In the genomic region with DNA sequence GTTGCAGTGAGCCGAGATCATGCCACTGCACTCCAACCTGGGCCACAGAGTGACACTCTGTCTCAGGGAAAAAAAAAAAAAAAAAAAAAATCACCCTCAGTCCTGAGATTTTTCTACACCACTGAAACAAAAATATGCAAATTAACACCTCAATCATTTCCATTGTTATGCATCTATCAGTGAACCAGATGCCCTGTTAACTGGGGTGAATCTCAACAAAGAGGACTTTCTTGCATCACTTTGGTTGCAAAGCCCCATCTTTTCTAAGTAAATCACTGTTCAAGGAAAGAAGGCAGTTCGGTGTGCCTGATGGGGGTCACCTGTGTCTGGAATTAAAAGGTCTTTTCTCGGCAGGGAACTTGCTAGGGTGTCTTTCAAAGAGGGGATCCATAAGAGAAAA, we compare ENCODE assay signal across 17 cellular contexts.
A peak's percentile ranks its signal among the peaks of the same experiment; 100 is the strongest.
DNase-seq lines count a peak whose midpoint lies in the region; ATAC-seq and TF ChIP-seq lines count a peak whose summit lies in the region.
"Had no signal": no experiment of that assay in that cellular context is flagged by ENCODE, and none has a peak within 500 bp of the region (broad histone marks: within the 10 kb centered on the region; RNA-seq: fewer than 3 reads in every experiment).

No MANE protein-coding gene starts in this region.

- H3K27me3 ChIP-seq in HUES48 (ENCODE audit: control insufficient read depth, insufficient read depth, low read length) (no peaks in the 10 kb centered on the region), iPS-20b (ENCODE audit: insufficient read depth, low read length) (no peaks in the 10 kb centered on the region), skeletal muscle tissue (ENCODE audit: control insufficient read depth in 3 of 3, insufficient read depth in 3 of 3, low read length in 3 of 3) (no peaks in the 10 kb centered on the region)

- no peaks in the 10 kb centered on the region for H3K36me3 Mint-ChIP-seq in WTC11
- no peaks in the 10 kb centered on the region for H3K36me3 Mint-ChIP-seq in activated T-cell treated with anti-CD3 and anti-CD28 coated beads, Interleukin-2, amount 50 U/mL, for 72 hours (ENCODE audit: insufficient read depth in 2 of 2)
- H3K36me3 Mint-ChIP-seq: CD14-positive monocyte; CD8-positive, alpha-beta T cell had no signal

- H3K9me3 ChIP-seq in HUES48 (ENCODE audit: control insufficient read depth, insufficient read depth, low read length): no peaks in the 10 kb centered on the region
- no peaks in the 10 kb centered on the region for H3K9me3 ChIP-seq in iPS-20b (ENCODE audit: insufficient read depth, low read depth, low read length)
- H3K9me3 ChIP-seq in skeletal muscle tissue (ENCODE audit: control insufficient read depth in 3 of 3, low read length in 3 of 3): no peaks in the 10 kb centered on the region

- H3K4me1 Mint-ChIP-seq in WTC11: peaks cover 66% of the 10 kb centered on the region
- no peaks in the 10 kb centered on the region for H3K4me1 Mint-ChIP-seq in activated T-cell treated with anti-CD3 and anti-CD28 coated beads, Interleukin-2, amount 50 U/mL, for 72 hours (ENCODE audit: low read depth)

- POLR2A ChIA-PET in WTC11 (lab: Charles Lee): interaction anchor here (0.7 kb wide), 1 partner anchor 14 kb away, joined by 10 read pairs; no protein-coding TSS in a partner anchor

- H3K4me1 ChIP-seq in HUES48 (ENCODE audit: control insufficient read depth, insufficient read depth, low read length): peaks cover 46% of the 10 kb centered on the region
- H3K4me1 ChIP-seq in iPS-20b (ENCODE audit: insufficient read depth, low read length): peaks cover 34% of the 10 kb centered on the region
- H3K4me1 ChIP-seq in skeletal muscle tissue (ENCODE audit: control insufficient read depth in 3 of 3, insufficient read depth in 3 of 3, low read length in 3 of 3): peaks cover 33 to 51% (median 39%) of the 10 kb centered on the region in 3 donors

- peak overlapping the region; percentile 30 for H3K9ac ChIP-seq in HUES48 (ENCODE audit: low read depth, low read length)
- no peak overlapping the region; the same call in 1 of the 2 replicates for H3K9ac ChIP-seq in iPS-20b (ENCODE audit: low read depth, low read length)
- no peak overlapping the region for H3K9ac ChIP-seq in skeletal muscle tissue (ENCODE audit: low read depth in 1 of 3, low read length in 3 of 3)

- CTCF ChIA-PET in WTC11 (lab: Charles Lee): interaction anchor here (1.0 kb wide), 1 partner anchor 30 kb away, joined by 3 read pairs; no protein-coding TSS in a partner anchor

- H3K27me3 Mint-ChIP-seq in WTC11 (ENCODE audit: low read depth): no peaks in the 10 kb centered on the region
- no peaks in the 10 kb centered on the region for H3K27me3 Mint-ChIP-seq in activated T-cell treated with anti-CD3 and anti-CD28 coated beads, Interleukin-2, amount 50 U/mL, for 72 hours (ENCODE audit: low read depth)

- peak; percentile 20; the same call in 1 of the 2 replicates for ATAC-seq in WTC11
- no peak for ATAC-seq in activated T-cell treated with anti-CD3 and anti-CD28 coated beads, Interleukin-2, amount 50 U/mL, for 72 hours (replicated peaks in 1 of 2)
- no peak for ATAC-seq in HG03097 (IDR thresholded peaks at IDR 0.05; ENCODE audit: low FRiP score, unreplicated experiment)
- ATAC-seq: CD8-positive, alpha-beta T cell had no signal

- H3K4me3 Mint-ChIP-seq in WTC11: no peak overlapping the region
- no peak overlapping the region for H3K4me3 Mint-ChIP-seq in activated T-cell treated with anti-CD3 and anti-CD28 coated beads, Interleukin-2, amount 50 U/mL, for 72 hours
- H3K4me3 Mint-ChIP-seq: CD14-positive monocyte; CD8-positive, alpha-beta T cell; HFFc6 had no signal

- H3K4me3 ChIP-seq in HUES48 (ENCODE audit: low read depth, low read length): no peak overlapping the region
- H3K4me3 ChIP-seq in iPS-20b (ENCODE audit: low read length): 0 out of 2 replicates have a peak overlapping the region, but pooled peaks have one; percentile 9
- H3K4me3 ChIP-seq in skeletal muscle tissue (ENCODE audit: low read length in 3 of 3): no peak overlapping the region
- no peak overlapping the region for H3K4me3 ChIP-seq in coronary artery

- H3K27ac ChIP-seq in HUES48 (ENCODE audit: low read depth, low read length) (peak overlapping the region; percentile 77), iPS-20b (ENCODE audit: low read length) (peak overlapping the region; percentile 50), skeletal muscle tissue (ENCODE audit: low read depth, low read length) (peak overlapping the region; percentile 92), coronary artery (no peak overlapping the region)

- no peaks in the 10 kb centered on the region for H3K9me3 Mint-ChIP-seq in WTC11
- peaks cover 0 to 2% of the 10 kb centered on the region in 2 donors for H3K9me3 Mint-ChIP-seq in activated T-cell treated with anti-CD3 and anti-CD28 coated beads, Interleukin-2, amount 50 U/mL, for 72 hours
- H3K9me3 Mint-ChIP-seq: CD8-positive, alpha-beta T cell had no signal

- no peak overlapping the region for H3K27ac Mint-ChIP-seq in WTC11
- H3K27ac Mint-ChIP-seq in activated T-cell treated with anti-CD3 and anti-CD28 coated beads, Interleukin-2, amount 50 U/mL, for 72 hours: no peak overlapping the region
- H3K27ac Mint-ChIP-seq: CD14-positive monocyte; CD8-positive, alpha-beta T cell; HFFc6 had no signal

- H3K36me3 ChIP-seq in HUES48 (ENCODE audit: control insufficient read depth, insufficient read depth, low read length) (no peaks in the 10 kb centered on the region), iPS-20b (ENCODE audit: insufficient read depth, low read depth, low read length) (no peaks in the 10 kb centered on the region), skeletal muscle tissue (ENCODE audit: control insufficient read depth in 3 of 3, insufficient read depth in 3 of 3, low read length in 3 of 3) (no peaks in the 10 kb centered on the region)

- TF ChIP-seq CTCF in WTC11 (IDR thresholded peaks at IDR 0.05) (no peak), coronary artery (IDR thresholded peaks at IDR 0.05) (no peak)

- no peak for DNase-seq in WTC11 (ENCODE audit: low spot score)
- DNase-seq in activated T-cell treated with anti-CD3 and anti-CD28 coated beads, Interleukin-2, amount 50 U/mL, for 72 hours: no peak
- no peak for DNase-seq in coronary artery (ENCODE audit: low spot score)
- DNase-seq: CD8-positive, alpha-beta T cell; COR-L47; DMS153; DMS79 treated with DMSO at 0.1 percent for 48 hours; GDM1; GOT3; HCEC 1CT; HFFc6; KBM-7 had no signal

TF ChIP-seq in WTC11, 78 proteins besides CTCF, POLR2A, EP300 and RAD21:
- TF ChIP-seq, protein P1, sequence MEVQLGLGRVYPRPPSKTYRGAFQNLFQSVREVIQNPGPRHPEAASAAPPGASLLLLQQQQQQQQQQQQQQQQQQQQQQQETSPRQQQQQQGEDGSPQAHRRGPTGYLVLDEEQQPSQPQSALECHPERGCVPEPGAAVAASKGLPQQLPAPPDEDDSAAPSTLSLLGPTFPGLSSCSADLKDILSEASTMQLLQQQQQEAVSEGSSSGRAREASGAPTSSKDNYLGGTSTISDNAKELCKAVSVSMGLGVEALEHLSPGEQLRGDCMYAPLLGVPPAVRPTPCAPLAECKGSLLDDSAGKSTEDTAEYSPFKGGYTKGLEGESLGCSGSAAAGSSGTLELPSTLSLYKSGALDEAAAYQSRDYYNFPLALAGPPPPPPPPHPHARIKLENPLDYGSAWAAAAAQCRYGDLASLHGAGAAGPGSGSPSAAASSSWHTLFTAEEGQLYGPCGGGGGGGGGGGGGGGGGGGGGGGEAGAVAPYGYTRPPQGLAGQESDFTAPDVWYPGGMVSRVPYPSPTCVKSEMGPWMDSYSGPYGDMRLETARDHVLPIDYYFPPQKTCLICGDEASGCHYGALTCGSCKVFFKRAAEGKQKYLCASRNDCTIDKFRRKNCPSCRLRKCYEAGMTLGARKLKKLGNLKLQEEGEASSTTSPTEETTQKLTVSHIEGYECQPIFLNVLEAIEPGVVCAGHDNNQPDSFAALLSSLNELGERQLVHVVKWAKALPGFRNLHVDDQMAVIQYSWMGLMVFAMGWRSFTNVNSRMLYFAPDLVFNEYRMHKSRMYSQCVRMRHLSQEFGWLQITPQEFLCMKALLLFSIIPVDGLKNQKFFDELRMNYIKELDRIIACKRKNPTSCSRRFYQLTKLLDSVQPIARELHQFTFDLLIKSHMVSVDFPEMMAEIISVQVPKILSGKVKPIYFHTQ (CRISPR knock-in tag; IDR thresholded peaks at IDR 0.05): no peak
- TF ChIP-seq, protein P2, sequence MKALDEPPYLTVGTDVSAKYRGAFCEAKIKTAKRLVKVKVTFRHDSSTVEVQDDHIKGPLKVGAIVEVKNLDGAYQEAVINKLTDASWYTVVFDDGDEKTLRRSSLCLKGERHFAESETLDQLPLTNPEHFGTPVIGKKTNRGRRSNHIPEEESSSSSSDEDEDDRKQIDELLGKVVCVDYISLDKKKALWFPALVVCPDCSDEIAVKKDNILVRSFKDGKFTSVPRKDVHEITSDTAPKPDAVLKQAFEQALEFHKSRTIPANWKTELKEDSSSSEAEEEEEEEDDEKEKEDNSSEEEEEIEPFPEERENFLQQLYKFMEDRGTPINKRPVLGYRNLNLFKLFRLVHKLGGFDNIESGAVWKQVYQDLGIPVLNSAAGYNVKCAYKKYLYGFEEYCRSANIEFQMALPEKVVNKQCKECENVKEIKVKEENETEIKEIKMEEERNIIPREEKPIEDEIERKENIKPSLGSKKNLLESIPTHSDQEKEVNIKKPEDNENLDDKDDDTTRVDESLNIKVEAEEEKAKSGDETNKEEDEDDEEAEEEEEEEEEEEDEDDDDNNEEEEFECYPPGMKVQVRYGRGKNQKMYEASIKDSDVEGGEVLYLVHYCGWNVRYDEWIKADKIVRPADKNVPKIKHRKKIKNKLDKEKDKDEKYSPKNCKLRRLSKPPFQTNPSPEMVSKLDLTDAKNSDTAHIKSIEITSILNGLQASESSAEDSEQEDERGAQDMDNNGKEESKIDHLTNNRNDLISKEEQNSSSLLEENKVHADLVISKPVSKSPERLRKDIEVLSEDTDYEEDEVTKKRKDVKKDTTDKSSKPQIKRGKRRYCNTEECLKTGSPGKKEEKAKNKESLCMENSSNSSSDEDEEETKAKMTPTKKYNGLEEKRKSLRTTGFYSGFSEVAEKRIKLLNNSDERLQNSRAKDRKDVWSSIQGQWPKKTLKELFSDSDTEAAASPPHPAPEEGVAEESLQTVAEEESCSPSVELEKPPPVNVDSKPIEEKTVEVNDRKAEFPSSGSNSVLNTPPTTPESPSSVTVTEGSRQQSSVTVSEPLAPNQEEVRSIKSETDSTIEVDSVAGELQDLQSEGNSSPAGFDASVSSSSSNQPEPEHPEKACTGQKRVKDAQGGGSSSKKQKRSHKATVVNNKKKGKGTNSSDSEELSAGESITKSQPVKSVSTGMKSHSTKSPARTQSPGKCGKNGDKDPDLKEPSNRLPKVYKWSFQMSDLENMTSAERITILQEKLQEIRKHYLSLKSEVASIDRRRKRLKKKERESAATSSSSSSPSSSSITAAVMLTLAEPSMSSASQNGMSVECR (CRISPR knock-in tag; IDR thresholded peaks at IDR 0.05; ENCODE audit: borderline replicate concordance): no peak

Comparison
In these comparisons a context has a peak if more than half of its experiments do, and no peak if none do; other contexts are left out.
1. H3K27ac ChIP-seq: peak in HUES48 (single experiment), iPS-20b (single experiment) and skeletal muscle tissue (single experiment); none in coronary artery (0 of 2).